1 cellular context compared by ENCODE assay signal in the genomic region with DNA sequence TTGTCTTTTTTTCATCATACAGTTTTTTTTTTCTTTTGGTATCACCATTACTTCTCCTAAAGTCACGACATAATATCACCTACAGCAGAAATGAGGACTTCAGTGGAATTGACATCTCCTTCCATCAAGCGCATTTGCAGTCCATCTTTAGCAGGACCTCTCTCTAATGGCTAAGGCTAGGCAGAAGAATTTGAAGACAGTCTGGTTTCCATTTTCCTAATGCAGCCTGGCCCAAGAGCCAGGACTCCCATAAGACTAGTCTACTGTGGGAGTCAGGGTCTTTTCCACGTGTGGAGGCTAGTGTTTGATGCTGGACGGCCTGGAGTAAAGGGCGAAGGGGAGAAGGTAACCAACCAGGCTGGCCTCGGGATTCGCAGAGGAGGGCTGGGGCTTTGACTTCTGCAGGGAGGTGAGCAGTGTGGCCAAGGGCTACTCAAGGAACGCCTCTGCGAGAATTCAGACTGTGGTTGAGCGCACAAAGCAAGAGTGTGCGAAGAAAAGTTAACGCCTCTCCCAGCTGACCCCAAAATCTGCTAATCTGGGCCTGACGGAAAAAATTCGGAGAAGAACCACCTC.
TF ChIP-seq lines count a peak whose summit lies in the region.

No MANE protein-coding gene starts in this region.

TF ChIP-seq in HepG2, 621 proteins besides CTCF, POLR2A, EP300 and RAD21 (continued from another document and continues in another):
- TF ChIP-seq, protein P1, sequence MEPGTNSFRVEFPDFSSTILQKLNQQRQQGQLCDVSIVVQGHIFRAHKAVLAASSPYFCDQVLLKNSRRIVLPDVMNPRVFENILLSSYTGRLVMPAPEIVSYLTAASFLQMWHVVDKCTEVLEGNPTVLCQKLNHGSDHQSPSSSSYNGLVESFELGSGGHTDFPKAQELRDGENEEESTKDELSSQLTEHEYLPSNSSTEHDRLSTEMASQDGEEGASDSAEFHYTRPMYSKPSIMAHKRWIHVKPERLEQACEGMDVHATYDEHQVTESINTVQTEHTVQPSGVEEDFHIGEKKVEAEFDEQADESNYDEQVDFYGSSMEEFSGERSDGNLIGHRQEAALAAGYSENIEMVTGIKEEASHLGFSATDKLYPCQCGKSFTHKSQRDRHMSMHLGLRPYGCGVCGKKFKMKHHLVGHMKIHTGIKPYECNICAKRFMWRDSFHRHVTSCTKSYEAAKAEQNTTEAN (CRISPR knock-in tag; conservative IDR thresholded peaks at IDR 0.05), result 0 out of 2 replicates have a peak, but pooled peaks have one; percentile 5
- TF ChIP-seq KAT7 (CRISPR knock-in tag; IDR thresholded peaks at IDR 0.05; ENCODE audit: borderline replicate concordance), result no peak
- no peak for TF ChIP-seq CENPT (CRISPR knock-in tag; IDR thresholded peaks at IDR 0.05; ENCODE audit: low read depth)
- 0 out of 2 replicates have a peak, but pooled peaks have one; percentile 18 for TF ChIP-seq ARID2 (CRISPR knock-in tag; IDR thresholded peaks at IDR 0.05; ENCODE audit: borderline replicate concordance)
- TF ChIP-seq, protein P2, sequence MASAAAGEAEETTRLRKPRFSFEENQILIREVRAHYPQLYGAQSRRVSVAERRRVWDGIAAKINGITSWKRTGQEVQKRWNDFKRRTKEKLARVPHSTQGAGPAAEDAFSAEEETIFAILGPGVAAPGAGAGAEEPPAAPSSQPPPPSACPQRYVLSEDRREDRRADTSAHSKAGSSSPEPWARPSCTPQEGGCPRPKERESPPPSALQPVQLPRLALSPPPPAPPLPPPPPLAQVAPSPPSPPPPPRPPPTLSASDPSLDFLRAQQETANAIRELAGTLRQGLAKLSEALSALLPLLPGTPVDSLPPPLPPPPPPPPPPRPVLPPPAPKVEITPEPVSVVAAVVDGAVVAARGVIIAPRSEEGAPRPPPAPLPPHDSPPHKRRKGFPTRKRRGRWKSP (CRISPR knock-in tag; IDR thresholded peaks at IDR 0.05), result no peak
- TF ChIP-seq ZMAT3 (CRISPR knock-in tag; conservative IDR thresholded peaks at IDR 0.05), result 0 out of 2 replicates have a peak, but pooled peaks have one; percentile 19
- TF ChIP-seq BORCS8-MEF2B (CRISPR knock-in tag; IDR thresholded peaks at IDR 0.05), result no peak
- no peak for TF ChIP-seq NBN (conservative IDR thresholded peaks at IDR 0.05)
- TF ChIP-seq ZFP36L1 (CRISPR knock-in tag; IDR thresholded peaks at IDR 0.05), result no peak
- no peak for TF ChIP-seq CBX2 (IDR thresholded peaks at IDR 0.05; ENCODE audit: low read depth, low read length)
- TF ChIP-seq CBX2 (CRISPR knock-in tag; IDR thresholded peaks at IDR 0.05; ENCODE audit: low read depth), result no peak
- no peak for TF ChIP-seq HOXA9 (CRISPR knock-in tag; IDR thresholded peaks at IDR 0.05; ENCODE audit: borderline replicate concordance)
- no peak for TF ChIP-seq ZNF136 (CRISPR knock-in tag; IDR thresholded peaks at IDR 0.05; ENCODE audit: low read depth)
- TF ChIP-seq ZNF703 (CRISPR knock-in tag; IDR thresholded peaks at IDR 0.05; ENCODE audit: borderline replicate concordance), result no peak
- TF ChIP-seq, protein P3, sequence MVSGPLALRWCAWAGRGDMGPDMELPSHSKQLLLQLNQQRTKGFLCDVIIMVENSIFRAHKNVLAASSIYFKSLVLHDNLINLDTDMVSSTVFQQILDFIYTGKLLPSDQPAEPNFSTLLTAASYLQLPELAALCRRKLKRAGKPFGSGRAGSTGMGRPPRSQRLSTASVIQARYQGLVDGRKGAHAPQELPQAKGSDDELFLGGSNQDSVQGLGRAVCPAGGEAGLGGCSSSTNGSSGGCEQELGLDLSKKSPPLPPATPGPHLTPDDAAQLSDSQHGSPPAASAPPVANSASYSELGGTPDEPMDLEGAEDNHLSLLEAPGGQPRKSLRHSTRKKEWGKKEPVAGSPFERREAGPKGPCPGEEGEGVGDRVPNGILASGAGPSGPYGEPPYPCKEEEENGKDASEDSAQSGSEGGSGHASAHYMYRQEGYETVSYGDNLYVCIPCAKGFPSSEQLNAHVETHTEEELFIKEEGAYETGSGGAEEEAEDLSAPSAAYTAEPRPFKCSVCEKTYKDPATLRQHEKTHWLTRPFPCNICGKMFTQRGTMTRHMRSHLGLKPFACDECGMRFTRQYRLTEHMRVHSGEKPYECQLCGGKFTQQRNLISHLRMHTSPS (CRISPR knock-in tag; IDR thresholded peaks at IDR 0.05; ENCODE audit: low read depth), result no peak
- no peak for TF ChIP-seq ZNF83 (CRISPR knock-in tag; IDR thresholded peaks at IDR 0.05; ENCODE audit: borderline replicate concordance)
- TF ChIP-seq, protein P4, sequence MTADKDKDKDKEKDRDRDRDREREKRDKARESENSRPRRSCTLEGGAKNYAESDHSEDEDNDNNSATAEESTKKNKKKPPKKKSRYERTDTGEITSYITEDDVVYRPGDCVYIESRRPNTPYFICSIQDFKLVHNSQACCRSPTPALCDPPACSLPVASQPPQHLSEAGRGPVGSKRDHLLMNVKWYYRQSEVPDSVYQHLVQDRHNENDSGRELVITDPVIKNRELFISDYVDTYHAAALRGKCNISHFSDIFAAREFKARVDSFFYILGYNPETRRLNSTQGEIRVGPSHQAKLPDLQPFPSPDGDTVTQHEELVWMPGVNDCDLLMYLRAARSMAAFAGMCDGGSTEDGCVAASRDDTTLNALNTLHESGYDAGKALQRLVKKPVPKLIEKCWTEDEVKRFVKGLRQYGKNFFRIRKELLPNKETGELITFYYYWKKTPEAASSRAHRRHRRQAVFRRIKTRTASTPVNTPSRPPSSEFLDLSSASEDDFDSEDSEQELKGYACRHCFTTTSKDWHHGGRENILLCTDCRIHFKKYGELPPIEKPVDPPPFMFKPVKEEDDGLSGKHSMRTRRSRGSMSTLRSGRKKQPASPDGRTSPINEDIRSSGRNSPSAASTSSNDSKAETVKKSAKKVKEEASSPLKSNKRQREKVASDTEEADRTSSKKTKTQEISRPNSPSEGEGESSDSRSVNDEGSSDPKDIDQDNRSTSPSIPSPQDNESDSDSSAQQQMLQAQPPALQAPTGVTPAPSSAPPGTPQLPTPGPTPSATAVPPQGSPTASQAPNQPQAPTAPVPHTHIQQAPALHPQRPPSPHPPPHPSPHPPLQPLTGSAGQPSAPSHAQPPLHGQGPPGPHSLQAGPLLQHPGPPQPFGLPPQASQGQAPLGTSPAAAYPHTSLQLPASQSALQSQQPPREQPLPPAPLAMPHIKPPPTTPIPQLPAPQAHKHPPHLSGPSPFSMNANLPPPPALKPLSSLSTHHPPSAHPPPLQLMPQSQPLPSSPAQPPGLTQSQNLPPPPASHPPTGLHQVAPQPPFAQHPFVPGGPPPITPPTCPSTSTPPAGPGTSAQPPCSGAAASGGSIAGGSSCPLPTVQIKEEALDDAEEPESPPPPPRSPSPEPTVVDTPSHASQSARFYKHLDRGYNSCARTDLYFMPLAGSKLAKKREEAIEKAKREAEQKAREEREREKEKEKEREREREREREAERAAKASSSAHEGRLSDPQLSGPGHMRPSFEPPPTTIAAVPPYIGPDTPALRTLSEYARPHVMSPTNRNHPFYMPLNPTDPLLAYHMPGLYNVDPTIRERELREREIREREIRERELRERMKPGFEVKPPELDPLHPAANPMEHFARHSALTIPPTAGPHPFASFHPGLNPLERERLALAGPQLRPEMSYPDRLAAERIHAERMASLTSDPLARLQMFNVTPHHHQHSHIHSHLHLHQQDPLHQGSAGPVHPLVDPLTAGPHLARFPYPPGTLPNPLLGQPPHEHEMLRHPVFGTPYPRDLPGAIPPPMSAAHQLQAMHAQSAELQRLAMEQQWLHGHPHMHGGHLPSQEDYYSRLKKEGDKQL (CRISPR knock-in tag; IDR thresholded peaks at IDR 0.05; ENCODE audit: low read depth), result no peak
- no peak for TF ChIP-seq NFE2L2 (IDR thresholded peaks at IDR 0.05; ENCODE audit: low read length)
- no peak; the same call in 1 of the 2 replicates for TF ChIP-seq ZNF274 (CRISPR knock-in tag; IDR thresholded peaks at IDR 0.05)
- no peak for TF ChIP-seq ZBTB38 (CRISPR knock-in tag; IDR thresholded peaks at IDR 0.05)
- no peak for TF ChIP-seq CBX5 (CRISPR knock-in tag; IDR thresholded peaks at IDR 0.05; ENCODE audit: borderline replicate concordance)
- TF ChIP-seq ZBTB42 (CRISPR knock-in tag; IDR thresholded peaks at IDR 0.05), result no peak
- TF ChIP-seq ZNF720 (CRISPR knock-in tag; IDR thresholded peaks at IDR 0.05), result no peak
- TF ChIP-seq ZNF607 (CRISPR knock-in tag; IDR thresholded peaks at IDR 0.05; ENCODE audit: borderline replicate concordance), result no peak
- TF ChIP-seq, protein P5, sequence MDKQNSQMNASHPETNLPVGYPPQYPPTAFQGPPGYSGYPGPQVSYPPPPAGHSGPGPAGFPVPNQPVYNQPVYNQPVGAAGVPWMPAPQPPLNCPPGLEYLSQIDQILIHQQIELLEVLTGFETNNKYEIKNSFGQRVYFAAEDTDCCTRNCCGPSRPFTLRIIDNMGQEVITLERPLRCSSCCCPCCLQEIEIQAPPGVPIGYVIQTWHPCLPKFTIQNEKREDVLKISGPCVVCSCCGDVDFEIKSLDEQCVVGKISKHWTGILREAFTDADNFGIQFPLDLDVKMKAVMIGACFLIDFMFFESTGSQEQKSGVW (CRISPR knock-in tag; IDR thresholded peaks at IDR 0.05; ENCODE audit: borderline replicate concordance), result 0 out of 2 replicates have a peak, but pooled peaks have one; percentile 16
- TF ChIP-seq ZFP1 (CRISPR knock-in tag; IDR thresholded peaks at IDR 0.05), result no peak
- peak; percentile 92; the same call in 1 of the 2 replicates for TF ChIP-seq ZNF354B (CRISPR knock-in tag; IDR thresholded peaks at IDR 0.05)
- TF ChIP-seq ZNF138 (CRISPR knock-in tag; IDR thresholded peaks at IDR 0.05; ENCODE audit: low read depth), result no peak
- TF ChIP-seq AGO2 (optimal IDR thresholded peaks at IDR 0.05; ENCODE audit: low read depth, low read length), result no peak
- no peak for TF ChIP-seq ZNF557 (CRISPR knock-in tag; IDR thresholded peaks at IDR 0.05)
- TF ChIP-seq ZNF230 (CRISPR knock-in tag; IDR thresholded peaks at IDR 0.05), result no peak
- TF ChIP-seq FOXO1 (CRISPR knock-in tag; IDR thresholded peaks at IDR 0.05), result no peak
- no peak for TF ChIP-seq ZNF530 (CRISPR knock-in tag; IDR thresholded peaks at IDR 0.05; ENCODE audit: low read depth)
- TF ChIP-seq, protein P6, sequence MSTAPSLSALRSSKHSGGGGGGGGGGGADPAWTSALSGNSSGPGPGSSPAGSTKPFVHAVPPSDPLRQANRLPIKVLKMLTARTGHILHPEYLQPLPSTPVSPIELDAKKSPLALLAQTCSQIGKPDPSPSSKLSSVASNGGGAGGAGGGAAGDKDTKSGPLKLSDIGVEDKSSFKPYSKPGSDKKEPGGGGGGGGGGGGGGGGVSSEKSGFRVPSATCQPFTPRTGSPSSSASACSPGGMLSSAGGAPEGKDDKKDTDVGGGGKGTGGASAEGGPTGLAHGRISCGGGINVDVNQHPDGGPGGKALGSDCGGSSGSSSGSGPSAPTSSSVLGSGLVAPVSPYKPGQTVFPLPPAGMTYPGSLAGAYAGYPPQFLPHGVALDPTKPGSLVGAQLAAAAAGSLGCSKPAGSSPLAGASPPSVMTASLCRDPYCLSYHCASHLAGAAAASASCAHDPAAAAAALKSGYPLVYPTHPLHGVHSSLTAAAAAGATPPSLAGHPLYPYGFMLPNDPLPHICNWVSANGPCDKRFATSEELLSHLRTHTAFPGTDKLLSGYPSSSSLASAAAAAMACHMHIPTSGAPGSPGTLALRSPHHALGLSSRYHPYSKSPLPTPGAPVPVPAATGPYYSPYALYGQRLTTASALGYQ (CRISPR knock-in tag; IDR thresholded peaks at IDR 0.05), result no peak
- no peak for TF ChIP-seq RXRA (CRISPR knock-in tag; IDR thresholded peaks at IDR 0.05)
- no peak for TF ChIP-seq ZFP37 (CRISPR knock-in tag; IDR thresholded peaks at IDR 0.05; ENCODE audit: borderline replicate concordance)
- no peak for TF ChIP-seq EHMT2 (IDR thresholded peaks at IDR 0.05; ENCODE audit: borderline replicate concordance, low read depth, low read length)
- TF ChIP-seq, protein P7, sequence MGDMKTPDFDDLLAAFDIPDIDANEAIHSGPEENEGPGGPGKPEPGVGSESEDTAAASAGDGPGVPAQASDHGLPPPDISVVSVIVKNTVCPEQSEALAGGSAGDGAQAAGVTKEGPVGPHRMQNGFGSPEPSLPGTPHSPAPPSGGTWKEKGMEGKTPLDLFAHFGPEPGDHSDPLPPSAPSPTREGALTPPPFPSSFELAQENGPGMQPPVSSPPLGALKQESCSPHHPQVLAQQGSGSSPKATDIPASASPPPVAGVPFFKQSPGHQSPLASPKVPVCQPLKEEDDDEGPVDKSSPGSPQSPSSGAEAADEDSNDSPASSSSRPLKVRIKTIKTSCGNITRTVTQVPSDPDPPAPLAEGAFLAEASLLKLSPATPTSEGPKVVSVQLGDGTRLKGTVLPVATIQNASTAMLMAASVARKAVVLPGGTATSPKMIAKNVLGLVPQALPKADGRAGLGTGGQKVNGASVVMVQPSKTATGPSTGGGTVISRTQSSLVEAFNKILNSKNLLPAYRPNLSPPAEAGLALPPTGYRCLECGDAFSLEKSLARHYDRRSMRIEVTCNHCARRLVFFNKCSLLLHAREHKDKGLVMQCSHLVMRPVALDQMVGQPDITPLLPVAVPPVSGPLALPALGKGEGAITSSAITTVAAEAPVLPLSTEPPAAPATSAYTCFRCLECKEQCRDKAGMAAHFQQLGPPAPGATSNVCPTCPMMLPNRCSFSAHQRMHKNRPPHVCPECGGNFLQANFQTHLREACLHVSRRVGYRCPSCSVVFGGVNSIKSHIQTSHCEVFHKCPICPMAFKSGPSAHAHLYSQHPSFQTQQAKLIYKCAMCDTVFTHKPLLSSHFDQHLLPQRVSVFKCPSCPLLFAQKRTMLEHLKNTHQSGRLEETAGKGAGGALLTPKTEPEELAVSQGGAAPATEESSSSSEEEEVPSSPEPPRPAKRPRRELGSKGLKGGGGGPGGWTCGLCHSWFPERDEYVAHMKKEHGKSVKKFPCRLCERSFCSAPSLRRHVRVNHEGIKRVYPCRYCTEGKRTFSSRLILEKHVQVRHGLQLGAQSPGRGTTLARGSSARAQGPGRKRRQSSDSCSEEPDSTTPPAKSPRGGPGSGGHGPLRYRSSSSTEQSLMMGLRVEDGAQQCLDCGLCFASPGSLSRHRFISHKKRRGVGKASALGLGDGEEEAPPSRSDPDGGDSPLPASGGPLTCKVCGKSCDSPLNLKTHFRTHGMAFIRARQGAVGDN (CRISPR knock-in tag; IDR thresholded peaks at IDR 0.05), result 0 out of 2 replicates have a peak, but pooled peaks have one; percentile 38
- no peak for TF ChIP-seq SIN3B (IDR thresholded peaks at IDR 0.05; ENCODE audit: low read length)
- TF ChIP-seq, protein P8, sequence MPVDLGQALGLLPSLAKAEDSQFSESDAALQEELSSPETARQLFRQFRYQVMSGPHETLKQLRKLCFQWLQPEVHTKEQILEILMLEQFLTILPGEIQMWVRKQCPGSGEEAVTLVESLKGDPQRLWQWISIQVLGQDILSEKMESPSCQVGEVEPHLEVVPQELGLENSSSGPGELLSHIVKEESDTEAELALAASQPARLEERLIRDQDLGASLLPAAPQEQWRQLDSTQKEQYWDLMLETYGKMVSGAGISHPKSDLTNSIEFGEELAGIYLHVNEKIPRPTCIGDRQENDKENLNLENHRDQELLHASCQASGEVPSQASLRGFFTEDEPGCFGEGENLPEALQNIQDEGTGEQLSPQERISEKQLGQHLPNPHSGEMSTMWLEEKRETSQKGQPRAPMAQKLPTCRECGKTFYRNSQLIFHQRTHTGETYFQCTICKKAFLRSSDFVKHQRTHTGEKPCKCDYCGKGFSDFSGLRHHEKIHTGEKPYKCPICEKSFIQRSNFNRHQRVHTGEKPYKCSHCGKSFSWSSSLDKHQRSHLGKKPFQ (CRISPR knock-in tag; IDR thresholded peaks at IDR 0.05; ENCODE audit: insufficient replicate concordance), result no peak
- no peak for TF ChIP-seq ZNF34 (CRISPR knock-in tag; IDR thresholded peaks at IDR 0.05; ENCODE audit: borderline replicate concordance)
- TF ChIP-seq POGZ (CRISPR knock-in tag; IDR thresholded peaks at IDR 0.05), result no peak
- peak; percentile 14 for TF ChIP-seq ZNF547 (CRISPR knock-in tag; IDR thresholded peaks at IDR 0.05)
- no peak for TF ChIP-seq WIZ (CRISPR knock-in tag; IDR thresholded peaks at IDR 0.05)
- 0 out of 2 replicates have a peak, but pooled peaks have one; percentile 69 for TF ChIP-seq ZNF558 (CRISPR knock-in tag; IDR thresholded peaks at IDR 0.05; ENCODE audit: borderline replicate concordance)
- TF ChIP-seq CBX1 (IDR thresholded peaks at IDR 0.05; ENCODE audit: low read depth), result no peak
- no peak for TF ChIP-seq JUND (CRISPR knock-in tag; IDR thresholded peaks at IDR 0.05)
- TF ChIP-seq PHF21A (CRISPR knock-in tag; IDR thresholded peaks at IDR 0.05), result no peak
